In the genomic region with DNA sequence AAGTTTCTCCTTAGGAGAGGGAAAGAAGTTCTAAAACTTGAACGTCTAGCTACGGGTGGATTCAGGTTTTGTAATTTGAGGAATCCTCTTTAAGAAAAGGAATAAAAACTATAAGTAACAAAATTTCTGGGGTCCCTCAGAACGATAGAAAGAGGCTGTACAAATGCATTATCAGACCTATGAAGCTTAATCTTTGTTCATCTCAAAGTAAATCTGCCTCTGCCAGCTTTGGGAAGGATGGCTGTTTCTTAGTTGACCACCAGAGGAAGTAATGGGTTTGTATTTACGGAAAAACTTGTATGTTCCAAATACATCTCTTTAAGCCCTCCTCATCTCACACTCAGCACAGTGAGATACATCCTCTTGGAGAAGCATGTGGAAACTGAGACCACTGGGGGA, we compare ENCODE assay signal across 8 cellular contexts. TPM values are rescaled to one million over a fixed set of nuclear protein-coding genes. Genes with fewer than 3 reads are reported as not detected.
A peak's percentile ranks its signal among the peaks of the same experiment; 100 is the strongest.
DNase-seq lines count a peak whose midpoint lies in the region; ATAC-seq and TF ChIP-seq lines count a peak whose summit lies in the region.

No MANE protein-coding gene starts in this region.

- no peaks in the 10 kb centered on the region for H3K36me3 ChIP-seq in PC-9 (ENCODE audit: low read depth)
- no peaks in the 10 kb centered on the region for H3K36me3 ChIP-seq in muscle layer of duodenum (ENCODE audit: control insufficient read depth in 1 of 2, insufficient read depth in 2 of 2, low read length in 2 of 2)

- H3F3A ChIP-seq in PC-9 (ENCODE audit: insufficient read depth, low read depth), result no peaks in the 10 kb centered on the region

- peak overlapping the region; percentile 84 for H2AFZ ChIP-seq in PC-9

- peak overlapping the region; percentile 69; the same call in 1 of the 2 replicates for H3K4me3 ChIP-seq in PC-9
- H3K4me3 ChIP-seq in muscle layer of duodenum (ENCODE audit: low read depth in 1 of 2, low read length in 2 of 2), result peak overlapping the region; percentile 69 to 76

- CTCF ChIA-PET in PC-9 (lab: Charles Lee), result interaction anchor here (0.6 kb wide), 1 partner anchor 125 kb away, joined by 3 read pairs; no protein-coding TSS in a partner anchor

- peak overlapping the region; percentile 96 for H3K4me2 ChIP-seq in PC-9

- intact Hi-C loops in PC-9 (cut with micrococcal nuclease; ENCODE audit: unreplicated experiment), result loop anchor here (1.0 kb wide), 1 partner anchor 27 kb away; a partner anchor contains a TSS

- TSS peak; percentile 52 for BruUV-seq in PC-9 (replicated peaks; lab: Mats Ljungman, UMichigan)

- no peak for ATAC-seq in GM21526 (IDR thresholded peaks at IDR 0.05; ENCODE audit: low FRiP score, unreplicated experiment)

- H3K4me1 ChIP-seq in PC-9 (replicated peaks; ENCODE audit: insufficient read depth), result peaks cover 4% of the 10 kb centered on the region
- H3K4me1 ChIP-seq in muscle layer of duodenum (ENCODE audit: control insufficient read depth in 1 of 2, insufficient read depth in 2 of 2, low read length in 2 of 2), result peaks cover 0 to 4% of the 10 kb centered on the region in 2 donors

- H3K79me2 ChIP-seq in PC-9 (ENCODE audit: low read depth), result no peaks in the 10 kb centered on the region

- H3K9me3 ChIP-seq in PC-9 (ENCODE audit: insufficient read depth, low read depth), result no peaks in the 10 kb centered on the region
- no peaks in the 10 kb centered on the region for H3K9me3 ChIP-seq in muscle layer of duodenum (ENCODE audit: control insufficient read depth in 1 of 2, low read length in 2 of 2)

- peak; percentile 49 for DNase-seq in AG08396 (ENCODE audit: low spot score)
- no peak for DNase-seq in PC-9
- peak; percentile 54 for DNase-seq in dermis blood vessel endothelial cell
- DNase-seq in NCI-H2081 treated with DMSO at 0.1 percent for 48 hours (lab: John Stamatoyannopoulos, UW), result no peak
- DNase-seq in putamen (ENCODE audit: low spot score), result no peak

- no peaks in the 10 kb centered on the region for H4K20me1 ChIP-seq in PC-9 (ENCODE audit: insufficient read depth)

- no peaks in the 10 kb centered on the region for H3K9me2 ChIP-seq in PC-9 (ENCODE audit: insufficient read depth)

- POLR2A ChIA-PET in PC-9 (lab: Charles Lee; ENCODE audit: unreplicated experiment), result no interaction called here

- no peaks in the 10 kb centered on the region for H3K27me3 ChIP-seq in PC-9 (ENCODE audit: insufficient read depth, low read depth)
- no peaks in the 10 kb centered on the region for H3K27me3 ChIP-seq in muscle layer of duodenum (ENCODE audit: low read depth, low read length)

- H3K27ac ChIP-seq in PC-9, result no peak overlapping the region
- H3K27ac ChIP-seq in muscle layer of duodenum (ENCODE audit: low read length), result no peak overlapping the region

- TF ChIP-seq CTCF in GM12874 (IDR thresholded peaks at IDR 0.05; ENCODE audit: insufficient read depth, low read depth, low read length) (peak; percentile 40; the same call in 1 of the 2 replicates), PC-9 (conservative IDR thresholded peaks at IDR 0.05) (peak; percentile 42; the same call in 1 of the 2 replicates)

RNA-seq across cellular contexts. Expression of a gene that starts 0.9 kb away (rescaled TPM):
- total RNA-seq in PC-9 (2021), result 3.2 and 3.4 TPM in 2 replicates
- 1.7 and 3.2 TPM in 2 replicates for total RNA-seq in dermis blood vessel endothelial cell

RNA-seq across cellular contexts. Expression of a gene that starts 27.0 kb away (rescaled TPM):
- total RNA-seq in PC-9 (2021), result 2.9 and 7.6 TPM in 2 replicates
- 8.8 and 13.1 TPM in 2 replicates for total RNA-seq in dermis blood vessel endothelial cell

RNA-seq across cellular contexts. Expression of a gene that starts 27.5 kb away (rescaled TPM):
- total RNA-seq in PC-9 (2021), result 6.6 and 7.1 TPM in 2 replicates
- 2.9 and 4.5 TPM in 2 replicates for total RNA-seq in dermis blood vessel endothelial cell

RNA-seq across cellular contexts. Expression of a gene that starts 27.7 kb away (rescaled TPM):
- 7.3 and 12.8 TPM in 2 replicates for total RNA-seq in PC-9 (2021)
- 3.7 and 7.5 TPM in 2 replicates for total RNA-seq in dermis blood vessel endothelial cell

Comparison
In these comparisons a context has a peak if more than half of its experiments do, and no peak if none do; other contexts are left out.
1. DNase-seq: peak in AG08396 (single experiment) and dermis blood vessel endothelial cell (single experiment); none in PC-9 (0 of 2), NCI-H2081 treated with DMSO at 0.1 percent for 48 hours (single experiment) and putamen (single experiment).